Comparison of ENCODE assay signal across 7 cellular contexts in genomic region chr11:66694732-66695207, GRCh38. TPM values are rescaled to one million over a fixed set of nuclear protein-coding genes. Genes with fewer than 3 reads are reported as not detected.
A peak's percentile ranks its signal among the peaks of the same experiment; 100 is the strongest.
DNase-seq lines count a peak whose midpoint lies in the region; FAIRE-seq and TF ChIP-seq lines count a peak whose summit lies in the region.

No MANE protein-coding gene starts in this region.

- 28 to 40% methylated on average over 6 of the region's 6 CpGs for WGBS in testis, 2 donors

- intact Hi-C loops in testis (cut with DNase I; ENCODE audit: low total_unique reads): loop anchor here (10.0 kb wide), 1 partner anchor 140 kb away; no protein-coding TSS in a partner anchor

- DNase-seq in GM18507 (ENCODE audit: extremely low spot score, insufficient read length, low read depth): peak; percentile 71
- DNase-seq in NAMALWA (ENCODE audit: low spot score): peak; percentile 87
- DNase-seq in SIG-M5 treated with dmso at 0.1 percent for 504 hours (lab: John Stamatoyannopoulos, UW; ENCODE audit: unreplicated experiment): peak; percentile 90
- peak; percentile 64 for DNase-seq in activated effector memory CD4-positive, alpha-beta T cell treated with Interleukin-2 at 50 U/mL for 16 hours
- DNase-seq in foreskin melanocyte: peak; percentile 89
- DNase-seq in occipital lobe (lab: John Stamatoyannopoulos, UW): peak; percentile 61
- peak; percentile 95 for DNase-seq in testis

- H3K36me3 ChIP-seq in testis (ENCODE audit: low read depth, missing control alignments): no peaks in the 10 kb centered on the region

- H3K9me3 ChIP-seq in testis: no peaks in the 10 kb centered on the region

- H3K27ac ChIP-seq in testis: no peak overlapping the region

- TF ChIP-seq CTCF in testis (IDR thresholded peaks at IDR 0.05): peak; percentile 89 to 97 (median 90)

- FAIRE-seq in GM18507 (lab: Jason Lieb, UNC): peak; percentile 94

- no peak overlapping the region for H3K4me3 ChIP-seq in testis

- H3K4me1 ChIP-seq in testis: no peaks in the 10 kb centered on the region

- H3K27me3 ChIP-seq in testis: no peaks in the 10 kb centered on the region

- TF ChIP-seq POLR2A in testis (IDR thresholded peaks at IDR 0.05): no peak

RNA-seq across cellular contexts. Expression of gene RBM4B, which starts 17.1 kb away (rescaled TPM):
- total RNA-seq in occipital lobe: 94.5 TPM
- 10 to 100 TPM; 35.0 to 35.7 TPM for total RNA-seq in testis
- 35.2 TPM for polyA plus RNA-seq in testis (ENCODE audit: insufficient read depth, low read depth, low replicate concordance)

RNA-seq across cellular contexts. Expression of gene SPTBN2, which starts 34.2 kb away (rescaled TPM):
- total RNA-seq in occipital lobe (105 TPM), testis (100 to 1,000 TPM; 116 to 239 TPM)
- 159 TPM for polyA plus RNA-seq in testis (ENCODE audit: insufficient read depth, low read depth, low replicate concordance)

RNA-seq across cellular contexts. Expression of gene RBM4, which starts 56.3 kb away (rescaled TPM):
- 133 TPM for total RNA-seq in occipital lobe
- 100 to 1,000 TPM in 1 of 2 donors, 10 to 100 TPM in 1; 95.2 to 123 TPM for total RNA-seq in testis
- polyA plus RNA-seq in testis (ENCODE audit: insufficient read depth, low read depth, low replicate concordance): 137 TPM
